ENCODE assay signal across 5 cellular contexts in genomic region chrX:140292188-140292587, GRCh38.
"Had no signal": no experiment of that assay in that cellular context is flagged by ENCODE, and none has a peak within 500 bp of the region (broad histone marks: within the 10 kb centered on the region; RNA-seq: fewer than 3 reads in every experiment).

No MANE protein-coding gene starts in this region.

- H3K27ac ChIP-seq: HL-60 had no signal

- ATAC-seq: GM23338, HepG2 had no signal

- H3K4me3 ChIP-seq: GM23338 had no signal

- H3K4me2 ChIP-seq: GM23338 had no signal

- DNase-seq: H9, HCEC 1CT had no signal

- H2AFZ ChIP-seq: GM23338 had no signal
